ENCODE assay signal across 22 cellular contexts in genomic region chr1:182493063-182493462, GRCh38. TPM values are rescaled to one million over a fixed set of nuclear protein-coding genes. Genes with fewer than 3 reads are reported as not detected.
"Had no signal": no experiment of that assay in that cellular context is flagged by ENCODE, and none has a peak within 500 bp of the region (broad histone marks: within the 10 kb centered on the region; RNA-seq: fewer than 3 reads in every experiment).

No MANE protein-coding gene starts in this region.

- H3K4me1 Mint-ChIP-seq: activated CD8-positive, alpha-beta memory T cell treated with anti-CD3 and anti-CD28 coated beads, Interleukin-2, amount 10 ng/mL, durations not matched to agents 7 days and 5 days; activated naive CD8-positive, alpha-beta T cell treated with anti-CD3 and anti-CD28 coated beads for 36 hours had no signal

- H3K27ac Mint-ChIP-seq: activated CD8-positive, alpha-beta memory T cell treated with anti-CD3 and anti-CD28 coated beads, Interleukin-2, amount 10 ng/mL, durations not matched to agents 7 days and 5 days; activated naive CD8-positive, alpha-beta T cell treated with anti-CD3 and anti-CD28 coated beads for 36 hours; activated T-cell treated with anti-CD3 and anti-CD28 coated beads, Interleukin-2, amount 50 U/mL, for 24 hours; endodermal cell had no signal

- H3K4me3 Mint-ChIP-seq: activated CD8-positive, alpha-beta memory T cell treated with anti-CD3 and anti-CD28 coated beads, Interleukin-2, amount 10 ng/mL, durations not matched to agents 7 days and 5 days; activated naive CD8-positive, alpha-beta T cell treated with anti-CD3 and anti-CD28 coated beads for 36 hours; activated T-cell treated with anti-CD3 and anti-CD28 coated beads, Interleukin-2, amount 50 U/mL, for 24 hours; endodermal cell had no signal

- ATAC-seq: activated CD8-positive, alpha-beta memory T cell treated with anti-CD3 and anti-CD28 coated beads, Interleukin-2, amount 10 ng/mL, durations not matched to agents 7 days and 5 days; left ventricle myocardium superior; stimulated activated naive CD8-positive, alpha-beta T cell treated with anti-CD3 and anti-CD28 coated beads, Interleukin-15, Interleukin-2, amounts not matched to agents 100 U/mL and 50 U/mL, for 24 hours had no signal

- H3K9me3 ChIP-seq: sigmoid colon, upper lobe of left lung had no signal

- H3K36me3 Mint-ChIP-seq: activated CD8-positive, alpha-beta memory T cell treated with anti-CD3 and anti-CD28 coated beads, Interleukin-2, amount 10 ng/mL, durations not matched to agents 7 days and 5 days; activated naive CD8-positive, alpha-beta T cell treated with anti-CD3 and anti-CD28 coated beads for 36 hours had no signal

- DNase-seq: activated CD4-positive, alpha-beta T cell treated with anti-CD3 and anti-CD28 coated beads, Interleukin-2, amount 50 U/mL, for 4 hours; activated CD4-positive, CD25-positive, alpha-beta regulatory T cell treated with anti-CD3 and anti-CD28 coated beads, Interleukin-2, amount 50 U/mL, for 72 hours; activated CD8-positive, alpha-beta memory T cell treated with anti-CD3 and anti-CD28 coated beads, Interleukin-2, amount 10 ng/mL, durations not matched to agents 7 days and 5 days; activated gamma-delta T cell; activated naive CD8-positive, alpha-beta T cell treated with anti-CD3 and anti-CD28 coated beads for 36 hours; activated T-cell treated with anti-CD3 and anti-CD28 coated beads, Interleukin-2, amount 50 U/mL, for 24 hours; brain microvascular endothelial cell; cerebellar nuclear complex; endodermal cell; erythroblast; kidney; left ventricle myocardium superior; mesendoderm; sigmoid colon; stimulated activated CD4-positive, alpha-beta T cell treated with anti-CD3 and anti-CD28 coated beads, Interleukin-2, amount 100 ng/mL, for 24 hours; stimulated activated naive CD8-positive, alpha-beta T cell treated with anti-CD3 and anti-CD28 coated beads, Interleukin-15, Interleukin-2, amounts not matched to agents 100 U/mL and 50 U/mL, for 24 hours; upper lobe of left lung had no signal

RNA-seq across cellular contexts. Expression of gene RGSL1, which starts 43.1 kb away (rescaled TPM):
- total RNA-seq: activated CD8-positive, alpha-beta memory T cell treated with anti-CD3 and anti-CD28 coated beads, Interleukin-2, amount 10 ng/mL, durations not matched to agents 7 days and 5 days; activated naive CD8-positive, alpha-beta T cell treated with anti-CD3 and anti-CD28 coated beads for 36 hours; dermis microvascular lymphatic vessel endothelial cell; endodermal cell; hepatocyte; kidney; left ventricle myocardium superior; osteoblast; pulmonary artery endothelial cell; sigmoid colon; temporal lobe; upper lobe of left lung had no signal
